Comparison of ENCODE assay signal across 17 cellular contexts in genomic region chr11:27241316-27242122, GRCh38.
DNase-seq lines count a peak whose midpoint lies in the region; ATAC-seq and TF ChIP-seq lines count a peak whose summit lies in the region.
"Had no signal": no experiment of that assay in that cellular context is flagged by ENCODE, and none has a peak within 500 bp of the region (broad histone marks: within the 10 kb centered on the region; RNA-seq: fewer than 3 reads in every experiment).

No MANE protein-coding gene starts in this region.

- intact Hi-C loops in dorsolateral prefrontal cortex (cut with DNase I) (no loop called here), posterior cingulate gyrus (cut with DNase I) (no loop called here)

- no peaks in the 10 kb centered on the region for H3K27me3 ChIP-seq in osteoblast (ENCODE audit: insufficient read depth, low read length)
- peaks cover 0 to 3% (median 0%) of the 10 kb centered on the region in 45 donors for H3K27me3 ChIP-seq in dorsolateral prefrontal cortex
- H3K27me3 ChIP-seq: neural progenitor cell, tibial artery had no signal

- H3K4me1 ChIP-seq in osteoblast (ENCODE audit: insufficient read depth, low read length) = peaks cover 42% of the 10 kb centered on the region
- H3K4me1 ChIP-seq: HAP-1, tibial artery had no signal

- H3K4me3 ChIP-seq in osteoblast (ENCODE audit: insufficient read depth, low read length) (no peak overlapping the region), dorsolateral prefrontal cortex (no peak overlapping the region)
- H3K4me3 ChIP-seq: HAP-1, neural progenitor cell, tibial artery had no signal

- no peaks in the 10 kb centered on the region for H3K9me3 ChIP-seq in osteoblast (ENCODE audit: low read depth, low read length)
- H3K9me3 ChIP-seq: HAP-1, tibial artery had no signal

- H4K20me1 ChIP-seq in osteoblast (ENCODE audit: insufficient read depth, low read length) = no peaks in the 10 kb centered on the region

- TF ChIP-seq CTCF in osteoblast (IDR thresholded peaks at IDR 0.05; ENCODE audit: extremely low read depth, low read depth, low read length) (no peak), dorsolateral prefrontal cortex (IDR thresholded peaks at IDR 0.05 in 54 of 56, conservative IDR thresholded peaks at IDR 0.05 in 2 of 56; ENCODE audit: low read depth in 1 of 56, partially characterized antibody in 56 of 56) (no peak)

- no peaks in the 10 kb centered on the region for H3K79me2 ChIP-seq in osteoblast (ENCODE audit: insufficient read depth, low read length)

- H3K4me2 ChIP-seq in osteoblast (ENCODE audit: insufficient read depth, low read length) = peak overlapping the region; percentile 9
- H3K4me2 ChIP-seq: neural progenitor cell had no signal

- no peak overlapping the region for H2AFZ ChIP-seq in osteoblast (ENCODE audit: low read length)
- H2AFZ ChIP-seq: neural progenitor cell had no signal

- peak; percentile 65 for DNase-seq in GM03348 (ENCODE audit: low spot score)
- peak; percentile 40 for DNase-seq in RKO (ENCODE audit: low spot score)
- DNase-seq in dedifferentiated amniotic fluid mesenchymal stem cell (ENCODE audit: extremely low spot score) = peak; percentile 62
- peak; percentile 88 for DNase-seq in osteoblast (ENCODE audit: insufficient read length, low spot score, missing footprints)
- DNase-seq in dorsolateral prefrontal cortex = no peak
- DNase-seq in posterior cingulate gyrus = no peak
- DNase-seq: activated CD8-positive, alpha-beta T cell treated with anti-CD3 and anti-CD28 coated beads for 36 hours; activated naive CD4-positive, alpha-beta T cell treated with Interleukin-2 at 50 U/mL for 16 hours; DMS53; KG1; NCI-H2171; T-helper 2 cell; tibial artery had no signal

- ATAC-seq in HG03025 (IDR thresholded peaks at IDR 0.05; ENCODE audit: low FRiP score, unreplicated experiment) = no peak
- no peak for ATAC-seq in GM21576 (IDR thresholded peaks at IDR 0.05; ENCODE audit: unreplicated experiment)
- ATAC-seq: activated CD8-positive, alpha-beta T cell treated with anti-CD3 and anti-CD28 coated beads for 36 hours had no signal

- H3K27ac ChIP-seq in osteoblast (ENCODE audit: low read depth, low read length) (peak overlapping the region; percentile 88), dorsolateral prefrontal cortex (no peak overlapping the region)
- H3K27ac ChIP-seq: neural progenitor cell, tibial artery had no signal

- H3K36me3 ChIP-seq in osteoblast (ENCODE audit: insufficient read depth, low read length) = no peaks in the 10 kb centered on the region
- H3K36me3 ChIP-seq: HAP-1, neural progenitor cell, tibial artery had no signal

Comparison
In these comparisons a context has a peak if more than half of its experiments do, and no peak if none do; other contexts are left out.
1. DNase-seq: peak in GM03348 (single experiment), RKO (single experiment), dedifferentiated amniotic fluid mesenchymal stem cell (single experiment) and osteoblast (single experiment); none in dorsolateral prefrontal cortex (0 of 10) and posterior cingulate gyrus (0 of 10).